Comparison of ENCODE assay signal across 9 cellular contexts in the genomic region with DNA sequence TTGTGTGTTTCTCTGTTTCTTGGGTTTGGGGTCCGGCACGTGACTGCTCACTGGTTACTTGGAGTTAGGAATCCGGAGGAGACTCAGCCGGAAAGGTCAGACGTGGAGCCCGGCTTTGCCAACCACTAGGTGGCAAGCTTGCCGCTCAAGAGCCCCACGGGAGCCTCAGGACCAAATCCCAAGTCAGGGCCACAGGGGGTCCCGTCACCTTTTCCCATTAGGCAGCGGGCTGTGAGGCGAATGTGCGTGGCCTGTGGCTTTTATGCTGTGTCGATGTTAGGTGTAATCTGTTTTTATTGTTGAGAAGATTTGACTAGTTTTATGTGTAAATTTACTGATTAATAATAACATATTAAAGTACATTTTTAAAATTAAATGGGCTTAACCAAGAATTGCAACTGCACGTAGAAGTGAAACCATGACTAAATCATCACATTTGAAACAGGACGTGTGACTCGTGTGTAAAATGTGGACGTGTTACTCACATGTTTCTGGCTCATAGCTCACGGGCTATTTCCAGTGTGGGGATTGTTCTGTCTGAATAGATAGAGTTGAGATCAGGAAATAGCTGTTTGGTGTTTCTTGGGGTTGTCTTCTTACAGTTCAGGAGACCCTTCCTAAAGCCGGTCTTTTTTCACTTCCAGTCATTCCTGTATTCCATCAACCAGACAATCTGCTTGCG. TPM values are rescaled to one million over a fixed set of nuclear protein-coding genes. Genes with fewer than 3 reads are reported as not detected.
DNase-seq lines count a peak whose midpoint lies in the region; ATAC-seq and TF ChIP-seq lines count a peak whose summit lies in the region.
"Not testable (repeated sequence)": the region's sequence is repeated elsewhere in the genome, so short reads cannot be mapped to it uniquely, and the experiment has no call there.
"Had no signal": no experiment of that assay in that cellular context is flagged by ENCODE, and none has a peak within 500 bp of the region (broad histone marks: within the 10 kb centered on the region; RNA-seq: fewer than 3 reads in every experiment).

No MANE protein-coding gene starts in this region.

- not testable (repeated sequence) for H3K4me1 ChIP-seq in A673 (ENCODE audit: insufficient read depth, low read length, poor library complexity, severe bottlenecking); foreskin keratinocyte

- not testable (repeated sequence) for H3K27ac Mint-ChIP-seq in activated CD8-positive, alpha-beta memory T cell treated with anti-CD3 and anti-CD28 coated beads, Interleukin-2, amount 10 ng/mL, durations not matched to agents 7 days and 5 days

- H3K4me3 Mint-ChIP-seq in activated CD8-positive, alpha-beta memory T cell treated with anti-CD3 and anti-CD28 coated beads, Interleukin-2, amount 10 ng/mL, durations not matched to agents 7 days and 5 days = not testable (repeated sequence)

- H3K27me3 Mint-ChIP-seq in activated CD8-positive, alpha-beta memory T cell treated with anti-CD3 and anti-CD28 coated beads, Interleukin-2, amount 10 ng/mL, durations not matched to agents 7 days and 5 days = not testable (repeated sequence)

- BruUV-seq in A673 (replicated peaks; lab: Mats Ljungman, UMichigan) = not testable (repeated sequence)

- CTCF ChIA-PET in A673 (lab: Charles Lee); activated CD8-positive, alpha-beta memory T cell treated with anti-CD3 and anti-CD28 coated beads, Interleukin-2, amount 10 ng/mL, durations not matched to agents 7 days and 5 days (lab: Charles Lee): not testable (repeated sequence)

- not testable (repeated sequence) for H3K27me3 ChIP-seq in A673 (replicated peaks; ENCODE audit: insufficient read depth, low read depth, low read length, poor library complexity); foreskin keratinocyte

- POLR2A ChIA-PET in A673 (lab: Charles Lee; ENCODE audit: low non-redundant PET) = not testable (repeated sequence)

- TF ChIP-seq CTCF in A673 (conservative IDR thresholded peaks at IDR 0.05; ENCODE audit: low read depth, low read length) (peak; percentile 48), GM12872 (IDR thresholded peaks at IDR 0.05; ENCODE audit: insufficient read depth, low read depth, low read length) (peak; percentile 24; the same call in 2 of the 3 replicates), foreskin keratinocyte (conservative IDR thresholded peaks at IDR 0.05) (peak; percentile 46)

- H3K9me3 Mint-ChIP-seq in activated CD8-positive, alpha-beta memory T cell treated with anti-CD3 and anti-CD28 coated beads, Interleukin-2, amount 10 ng/mL, durations not matched to agents 7 days and 5 days (ENCODE audit: low read depth) = not testable (repeated sequence)

- DNase-seq in A673 (ENCODE audit: low spot score); foreskin keratinocyte: not testable (repeated sequence)
- DNase-seq in NCI-H524 (lab: John Stamatoyannopoulos, UW) (peak; percentile 2 to 30), T47D (ENCODE audit: low read depth in 1 of 2, low spot score in 1 of 2) (peak; percentile 37 to 46), lung microvascular endothelial cell (ENCODE audit: low read depth in 2 of 2) (peak; percentile 59 to 65)
- peak; percentile 52 for DNase-seq in activated CD8-positive, alpha-beta memory T cell treated with anti-CD3 and anti-CD28 coated beads, Interleukin-2, amount 10 ng/mL, durations not matched to agents 7 days and 5 days

- intact Hi-C loops in A673 (cut with micrococcal nuclease; ENCODE audit: unreplicated experiment) = not testable (repeated sequence)

- peaks cover 65% of the 10 kb centered on the region for H3K4me1 Mint-ChIP-seq in activated CD8-positive, alpha-beta memory T cell treated with anti-CD3 and anti-CD28 coated beads, Interleukin-2, amount 10 ng/mL, durations not matched to agents 7 days and 5 days

- in situ Hi-C loops in T47D (cut with HindIII; ENCODE audit: low pct_unique_long_range_greater_than_20kb, low sequenced_read_pairs) = not testable (repeated sequence)

- ATAC-seq in activated CD8-positive, alpha-beta memory T cell treated with anti-CD3 and anti-CD28 coated beads, Interleukin-2, amount 10 ng/mL, durations not matched to agents 7 days and 5 days = not testable (repeated sequence)
- peak; percentile 62 for ATAC-seq in foreskin keratinocyte

- not testable (repeated sequence) for H3K4me3 ChIP-seq in A673 (ENCODE audit: low read depth, low read length, poor library complexity, severe bottlenecking); skin epidermis

- H3K36me3 Mint-ChIP-seq in activated CD8-positive, alpha-beta memory T cell treated with anti-CD3 and anti-CD28 coated beads, Interleukin-2, amount 10 ng/mL, durations not matched to agents 7 days and 5 days = peaks cover 57% of the 10 kb centered on the region

- not testable (repeated sequence) for H3K27ac ChIP-seq in A673 (ENCODE audit: low read depth, low read length, poor library complexity, severe bottlenecking); foreskin keratinocyte
- H3K27ac ChIP-seq in skin epidermis = peak overlapping the region in 11 of 21 experiments; percentile 12 to 83 (median 47)

- H3K36me3 ChIP-seq in A673 (ENCODE audit: insufficient read depth, low read length, poor library complexity, severe bottlenecking) = not testable (repeated sequence)

- not testable (repeated sequence) for H3K9me3 ChIP-seq in A673 (ENCODE audit: low read depth, low read length, poor library complexity, severe bottlenecking)

RNA-seq across cellular contexts. Expression of a gene that starts 32.3 kb away (rescaled TPM):
- total RNA-seq in A673 (2021) (35.2 and 44.3 TPM in 2 replicates), foreskin keratinocyte (14.0 and 15.5 TPM in 2 replicates), lung microvascular endothelial cell (9.4 and 18.8 TPM in 2 replicates)
- total RNA-seq in activated CD8-positive, alpha-beta memory T cell treated with anti-CD3 and anti-CD28 coated beads, Interleukin-2, amount 10 ng/mL, durations not matched to agents 7 days and 5 days = 10 to 100 TPM; 36.1 to 48.7 TPM
- 8.9 and 9.4 TPM in 2 replicates for polyA plus RNA-seq in foreskin keratinocyte

RNA-seq across cellular contexts. Expression of a gene that starts 47.2 kb away (rescaled TPM):
- total RNA-seq in A673 (2021) (not detected in 2 replicates), foreskin keratinocyte (not detected in 2 replicates), lung microvascular endothelial cell (not detected in 2 replicates)
- total RNA-seq in activated CD8-positive, alpha-beta memory T cell treated with anti-CD3 and anti-CD28 coated beads, Interleukin-2, amount 10 ng/mL, durations not matched to agents 7 days and 5 days = not detected
- not detected in 2 replicates for polyA plus RNA-seq in foreskin keratinocyte
- total RNA-seq: posterior vena cava had no signal
